1 cellular context compared by ENCODE assay signal in the genomic region with DNA sequence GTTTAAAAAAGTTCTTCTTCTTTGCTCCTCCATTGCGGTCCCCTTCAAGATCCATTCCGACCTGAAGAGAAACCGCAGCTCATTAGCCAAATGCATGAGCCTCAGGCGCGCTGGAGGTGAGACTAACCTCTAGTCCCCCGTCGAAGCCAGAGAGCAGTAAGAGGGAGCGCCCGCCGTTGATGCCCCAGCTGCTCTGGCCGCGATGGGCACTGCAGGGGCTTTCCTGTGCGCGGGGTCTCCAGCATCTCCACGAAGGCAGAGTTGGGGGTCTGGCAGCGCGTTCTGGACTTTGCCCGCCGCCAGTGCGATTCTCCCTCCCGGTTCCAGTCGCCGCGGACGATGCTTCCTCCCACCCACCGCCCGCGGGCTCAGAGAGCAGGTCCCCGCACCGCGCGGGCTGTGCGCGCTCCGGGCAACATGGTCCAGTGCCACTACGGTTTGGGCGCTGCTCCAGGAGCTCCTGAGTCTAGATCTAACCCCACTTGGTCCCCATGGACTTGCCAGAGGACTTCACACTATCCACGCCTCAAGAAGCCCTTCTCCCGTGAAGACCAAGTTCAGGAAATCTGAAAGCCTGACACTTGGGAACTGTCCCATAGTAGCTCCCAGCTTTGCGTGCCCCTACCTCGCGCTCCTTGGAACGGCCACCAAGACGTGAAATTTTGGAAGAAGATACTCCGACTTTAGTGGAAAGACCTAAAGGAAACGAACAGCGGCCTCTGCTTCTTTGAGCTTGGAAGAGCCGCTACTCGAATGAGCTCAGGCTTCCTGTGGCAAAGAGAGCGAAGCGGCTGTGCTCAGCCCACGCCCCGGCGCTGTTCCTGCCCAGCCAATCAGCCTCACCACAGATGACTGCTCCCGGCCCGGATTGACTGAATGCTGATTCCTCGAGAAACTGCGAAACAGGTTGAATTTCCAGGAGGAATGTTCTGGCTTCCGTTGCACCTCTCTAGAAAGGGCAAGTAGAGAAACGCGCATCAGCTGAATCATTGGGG.
TF ChIP-seq lines count a peak whose summit lies in the region.

A gene (minus strand): TSS at position 755 of the 995 bp plus-strand sequence. CDS start 700 bp downstream, at position 55.

TF ChIP-seq in HepG2, 621 proteins besides CTCF, POLR2A, EP300 and RAD21 (continued from another document and continues in another):
- TF ChIP-seq, protein P1, sequence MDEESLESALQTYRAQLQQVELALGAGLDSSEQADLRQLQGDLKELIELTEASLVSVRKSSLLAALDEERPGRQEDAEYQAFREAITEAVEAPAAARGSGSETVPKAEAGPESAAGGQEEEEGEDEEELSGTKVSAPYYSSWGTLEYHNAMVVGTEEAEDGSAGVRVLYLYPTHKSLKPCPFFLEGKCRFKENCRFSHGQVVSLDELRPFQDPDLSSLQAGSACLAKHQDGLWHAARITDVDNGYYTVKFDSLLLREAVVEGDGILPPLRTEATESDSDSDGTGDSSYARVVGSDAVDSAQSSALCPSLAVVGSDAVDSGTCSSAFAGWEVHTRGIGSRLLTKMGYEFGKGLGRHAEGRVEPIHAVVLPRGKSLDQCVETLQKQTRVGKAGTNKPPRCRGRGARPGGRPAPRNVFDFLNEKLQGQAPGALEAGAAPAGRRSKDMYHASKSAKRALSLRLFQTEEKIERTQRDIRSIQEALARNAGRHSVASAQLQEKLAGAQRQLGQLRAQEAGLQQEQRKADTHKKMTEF (CRISPR knock-in tag; IDR thresholded peaks at IDR 0.05), result peak; percentile 29; the same call in 1 of the 2 replicates
- TF ChIP-seq ZNF337 (CRISPR knock-in tag; IDR thresholded peaks at IDR 0.05; ENCODE audit: borderline replicate concordance, low read depth) (0 out of 2 replicates have a peak, but pooled peaks have one; percentile 29), RELA (CRISPR knock-in tag; IDR thresholded peaks at IDR 0.05) (no peak), SALL1 (CRISPR knock-in tag; IDR thresholded peaks at IDR 0.05) (peak; percentile 66), ZEB1 (IDR thresholded peaks at IDR 0.05; ENCODE audit: insufficient replicate concordance, low read depth) (no peak), ZNF33A (CRISPR knock-in tag; IDR thresholded peaks at IDR 0.05; ENCODE audit: borderline replicate concordance) (no peak), GPN1 (CRISPR knock-in tag; IDR thresholded peaks at IDR 0.05; ENCODE audit: borderline replicate concordance) (no peak), MZF1 (CRISPR knock-in tag; IDR thresholded peaks at IDR 0.05; ENCODE audit: borderline replicate concordance) (no peak), ZFP36L2 (CRISPR knock-in tag; IDR thresholded peaks at IDR 0.05) (no peak), KLF9 (CRISPR knock-in tag; IDR thresholded peaks at IDR 0.05; ENCODE audit: low read depth) (no peak), U2AF1 (optimal IDR thresholded peaks at IDR 0.05; ENCODE audit: low read depth, low read length) (no peak), GATAD2A (CRISPR knock-in tag; IDR thresholded peaks at IDR 0.05) (peak; percentile 10; the same call in 1 of the 2 replicates), PHB2 (IDR thresholded peaks at IDR 0.05; ENCODE audit: partially characterized antibody) (no peak), ATRX (CRISPR knock-in tag; IDR thresholded peaks at IDR 0.05; ENCODE audit: borderline replicate concordance) (no peak), ZMYM4 (CRISPR knock-in tag; IDR thresholded peaks at IDR 0.05) (peak; percentile 77), SNRNP70 (IDR thresholded peaks at IDR 0.05; ENCODE audit: low read depth, low read length) (no peak), ZNF891 (CRISPR knock-in tag; IDR thresholded peaks at IDR 0.05) (peak; percentile 73), HDAC2 (CRISPR knock-in tag; IDR thresholded peaks at IDR 0.05) (peak; percentile 27), ZNF350 (CRISPR knock-in tag; IDR thresholded peaks at IDR 0.05; ENCODE audit: borderline replicate concordance, low read depth) (peak; percentile 88; the same call in 1 of the 2 replicates), NFE2L2 (IDR thresholded peaks at IDR 0.05; ENCODE audit: low read length) (no peak), GTF2F1 (IDR thresholded peaks at IDR 0.05; ENCODE audit: low read length) (no peak), MED8 (CRISPR knock-in tag; IDR thresholded peaks at IDR 0.05; ENCODE audit: insufficient replicate concordance) (no peak)
- TF ChIP-seq, protein P2, sequence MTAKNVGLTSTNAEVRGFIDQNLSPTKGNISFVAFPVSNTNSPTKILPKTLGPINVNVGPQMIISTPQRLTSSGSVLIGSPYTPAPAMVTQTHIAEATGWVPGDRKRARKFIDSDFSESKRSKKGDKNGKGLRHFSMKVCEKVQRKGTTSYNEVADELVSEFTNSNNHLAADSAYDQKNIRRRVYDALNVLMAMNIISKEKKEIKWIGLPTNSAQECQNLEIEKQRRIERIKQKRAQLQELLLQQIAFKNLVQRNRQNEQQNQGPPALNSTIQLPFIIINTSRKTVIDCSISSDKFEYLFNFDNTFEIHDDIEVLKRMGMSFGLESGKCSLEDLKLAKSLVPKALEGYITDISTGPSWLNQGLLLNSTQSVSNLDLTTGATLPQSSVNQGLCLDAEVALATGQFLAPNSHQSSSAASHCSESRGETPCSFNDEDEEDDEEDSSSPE (CRISPR knock-in tag; IDR thresholded peaks at IDR 0.05), result 0 out of 2 replicates have a peak, but pooled peaks have one; percentile 22
- TF ChIP-seq, protein P3, sequence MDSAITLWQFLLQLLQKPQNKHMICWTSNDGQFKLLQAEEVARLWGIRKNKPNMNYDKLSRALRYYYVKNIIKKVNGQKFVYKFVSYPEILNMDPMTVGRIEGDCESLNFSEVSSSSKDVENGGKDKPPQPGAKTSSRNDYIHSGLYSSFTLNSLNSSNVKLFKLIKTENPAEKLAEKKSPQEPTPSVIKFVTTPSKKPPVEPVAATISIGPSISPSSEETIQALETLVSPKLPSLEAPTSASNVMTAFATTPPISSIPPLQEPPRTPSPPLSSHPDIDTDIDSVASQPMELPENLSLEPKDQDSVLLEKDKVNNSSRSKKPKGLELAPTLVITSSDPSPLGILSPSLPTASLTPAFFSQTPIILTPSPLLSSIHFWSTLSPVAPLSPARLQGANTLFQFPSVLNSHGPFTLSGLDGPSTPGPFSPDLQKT (CRISPR knock-in tag; IDR thresholded peaks at IDR 0.05; ENCODE audit: borderline replicate concordance), result no peak
- TF ChIP-seq, protein P4, sequence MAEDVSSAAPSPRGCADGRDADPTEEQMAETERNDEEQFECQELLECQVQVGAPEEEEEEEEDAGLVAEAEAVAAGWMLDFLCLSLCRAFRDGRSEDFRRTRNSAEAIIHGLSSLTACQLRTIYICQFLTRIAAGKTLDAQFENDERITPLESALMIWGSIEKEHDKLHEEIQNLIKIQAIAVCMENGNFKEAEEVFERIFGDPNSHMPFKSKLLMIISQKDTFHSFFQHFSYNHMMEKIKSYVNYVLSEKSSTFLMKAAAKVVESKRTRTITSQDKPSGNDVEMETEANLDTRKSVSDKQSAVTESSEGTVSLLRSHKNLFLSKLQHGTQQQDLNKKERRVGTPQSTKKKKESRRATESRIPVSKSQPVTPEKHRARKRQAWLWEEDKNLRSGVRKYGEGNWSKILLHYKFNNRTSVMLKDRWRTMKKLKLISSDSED (CRISPR knock-in tag; IDR thresholded peaks at IDR 0.05), result no peak
- TF ChIP-seq, protein P5, sequence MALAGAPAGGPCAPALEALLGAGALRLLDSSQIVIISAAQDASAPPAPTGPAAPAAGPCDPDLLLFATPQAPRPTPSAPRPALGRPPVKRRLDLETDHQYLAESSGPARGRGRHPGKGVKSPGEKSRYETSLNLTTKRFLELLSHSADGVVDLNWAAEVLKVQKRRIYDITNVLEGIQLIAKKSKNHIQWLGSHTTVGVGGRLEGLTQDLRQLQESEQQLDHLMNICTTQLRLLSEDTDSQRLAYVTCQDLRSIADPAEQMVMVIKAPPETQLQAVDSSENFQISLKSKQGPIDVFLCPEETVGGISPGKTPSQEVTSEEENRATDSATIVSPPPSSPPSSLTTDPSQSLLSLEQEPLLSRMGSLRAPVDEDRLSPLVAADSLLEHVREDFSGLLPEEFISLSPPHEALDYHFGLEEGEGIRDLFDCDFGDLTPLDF (CRISPR knock-in tag; IDR thresholded peaks at IDR 0.05), result no peak
- TF ChIP-seq, protein P6, sequence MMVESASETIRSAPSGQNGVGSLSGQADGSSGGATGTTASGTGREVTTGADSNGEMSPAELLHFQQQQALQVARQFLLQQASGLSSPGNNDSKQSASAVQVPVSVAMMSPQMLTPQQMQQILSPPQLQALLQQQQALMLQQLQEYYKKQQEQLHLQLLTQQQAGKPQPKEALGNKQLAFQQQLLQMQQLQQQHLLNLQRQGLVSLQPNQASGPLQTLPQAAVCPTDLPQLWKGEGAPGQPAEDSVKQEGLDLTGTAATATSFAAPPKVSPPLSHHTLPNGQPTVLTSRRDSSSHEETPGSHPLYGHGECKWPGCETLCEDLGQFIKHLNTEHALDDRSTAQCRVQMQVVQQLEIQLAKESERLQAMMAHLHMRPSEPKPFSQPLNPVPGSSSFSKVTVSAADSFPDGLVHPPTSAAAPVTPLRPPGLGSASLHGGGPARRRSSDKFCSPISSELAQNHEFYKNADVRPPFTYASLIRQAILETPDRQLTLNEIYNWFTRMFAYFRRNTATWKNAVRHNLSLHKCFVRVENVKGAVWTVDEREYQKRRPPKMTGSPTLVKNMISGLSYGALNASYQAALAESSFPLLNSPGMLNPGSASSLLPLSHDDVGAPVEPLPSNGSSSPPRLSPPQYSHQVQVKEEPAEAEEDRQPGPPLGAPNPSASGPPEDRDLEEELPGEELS (CRISPR knock-in tag; IDR thresholded peaks at IDR 0.05), result no peak
- TF ChIP-seq, protein P7, sequence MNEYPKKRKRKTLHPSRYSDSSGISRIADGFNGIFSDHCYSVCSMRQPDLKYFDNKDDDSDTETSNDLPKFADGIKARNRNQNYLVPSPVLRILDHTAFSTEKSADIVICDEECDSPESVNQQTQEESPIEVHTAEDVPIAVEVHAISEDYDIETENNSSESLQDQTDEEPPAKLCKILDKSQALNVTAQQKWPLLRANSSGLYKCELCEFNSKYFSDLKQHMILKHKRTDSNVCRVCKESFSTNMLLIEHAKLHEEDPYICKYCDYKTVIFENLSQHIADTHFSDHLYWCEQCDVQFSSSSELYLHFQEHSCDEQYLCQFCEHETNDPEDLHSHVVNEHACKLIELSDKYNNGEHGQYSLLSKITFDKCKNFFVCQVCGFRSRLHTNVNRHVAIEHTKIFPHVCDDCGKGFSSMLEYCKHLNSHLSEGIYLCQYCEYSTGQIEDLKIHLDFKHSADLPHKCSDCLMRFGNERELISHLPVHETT (CRISPR knock-in tag; conservative IDR thresholded peaks at IDR 0.05), result no peak
- TF ChIP-seq, protein P8, sequence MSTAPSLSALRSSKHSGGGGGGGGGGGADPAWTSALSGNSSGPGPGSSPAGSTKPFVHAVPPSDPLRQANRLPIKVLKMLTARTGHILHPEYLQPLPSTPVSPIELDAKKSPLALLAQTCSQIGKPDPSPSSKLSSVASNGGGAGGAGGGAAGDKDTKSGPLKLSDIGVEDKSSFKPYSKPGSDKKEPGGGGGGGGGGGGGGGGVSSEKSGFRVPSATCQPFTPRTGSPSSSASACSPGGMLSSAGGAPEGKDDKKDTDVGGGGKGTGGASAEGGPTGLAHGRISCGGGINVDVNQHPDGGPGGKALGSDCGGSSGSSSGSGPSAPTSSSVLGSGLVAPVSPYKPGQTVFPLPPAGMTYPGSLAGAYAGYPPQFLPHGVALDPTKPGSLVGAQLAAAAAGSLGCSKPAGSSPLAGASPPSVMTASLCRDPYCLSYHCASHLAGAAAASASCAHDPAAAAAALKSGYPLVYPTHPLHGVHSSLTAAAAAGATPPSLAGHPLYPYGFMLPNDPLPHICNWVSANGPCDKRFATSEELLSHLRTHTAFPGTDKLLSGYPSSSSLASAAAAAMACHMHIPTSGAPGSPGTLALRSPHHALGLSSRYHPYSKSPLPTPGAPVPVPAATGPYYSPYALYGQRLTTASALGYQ (CRISPR knock-in tag; IDR thresholded peaks at IDR 0.05), result no peak
- TF ChIP-seq, protein P9, sequence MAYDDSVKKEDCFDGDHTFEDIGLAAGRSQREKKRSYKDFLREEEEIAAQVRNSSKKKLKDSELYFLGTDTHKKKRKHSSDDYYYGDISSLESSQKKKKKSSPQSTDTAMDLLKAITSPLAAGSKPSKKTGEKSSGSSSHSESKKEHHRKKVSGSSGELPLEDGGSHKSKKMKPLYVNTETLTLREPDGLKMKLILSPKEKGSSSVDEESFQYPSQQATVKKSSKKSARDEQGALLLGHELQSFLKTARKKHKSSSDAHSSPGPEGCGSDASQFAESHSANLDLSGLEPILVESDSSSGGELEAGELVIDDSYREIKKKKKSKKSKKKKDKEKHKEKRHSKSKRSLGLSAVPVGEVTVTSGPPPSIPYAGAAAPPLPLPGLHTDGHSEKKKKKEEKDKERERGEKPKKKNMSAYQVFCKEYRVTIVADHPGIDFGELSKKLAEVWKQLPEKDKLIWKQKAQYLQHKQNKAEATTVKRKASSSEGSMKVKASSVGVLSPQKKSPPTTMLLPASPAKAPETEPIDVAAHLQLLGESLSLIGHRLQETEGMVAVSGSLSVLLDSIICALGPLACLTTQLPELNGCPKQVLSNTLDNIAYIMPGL (CRISPR knock-in tag; IDR thresholded peaks at IDR 0.05; ENCODE audit: borderline replicate concordance in 1 of 2, low read depth in 1 of 2), result peak in 1 of 2 experiments; percentile 63; a peak in 3 of 4 replicates
- TF ChIP-seq, protein P10, sequence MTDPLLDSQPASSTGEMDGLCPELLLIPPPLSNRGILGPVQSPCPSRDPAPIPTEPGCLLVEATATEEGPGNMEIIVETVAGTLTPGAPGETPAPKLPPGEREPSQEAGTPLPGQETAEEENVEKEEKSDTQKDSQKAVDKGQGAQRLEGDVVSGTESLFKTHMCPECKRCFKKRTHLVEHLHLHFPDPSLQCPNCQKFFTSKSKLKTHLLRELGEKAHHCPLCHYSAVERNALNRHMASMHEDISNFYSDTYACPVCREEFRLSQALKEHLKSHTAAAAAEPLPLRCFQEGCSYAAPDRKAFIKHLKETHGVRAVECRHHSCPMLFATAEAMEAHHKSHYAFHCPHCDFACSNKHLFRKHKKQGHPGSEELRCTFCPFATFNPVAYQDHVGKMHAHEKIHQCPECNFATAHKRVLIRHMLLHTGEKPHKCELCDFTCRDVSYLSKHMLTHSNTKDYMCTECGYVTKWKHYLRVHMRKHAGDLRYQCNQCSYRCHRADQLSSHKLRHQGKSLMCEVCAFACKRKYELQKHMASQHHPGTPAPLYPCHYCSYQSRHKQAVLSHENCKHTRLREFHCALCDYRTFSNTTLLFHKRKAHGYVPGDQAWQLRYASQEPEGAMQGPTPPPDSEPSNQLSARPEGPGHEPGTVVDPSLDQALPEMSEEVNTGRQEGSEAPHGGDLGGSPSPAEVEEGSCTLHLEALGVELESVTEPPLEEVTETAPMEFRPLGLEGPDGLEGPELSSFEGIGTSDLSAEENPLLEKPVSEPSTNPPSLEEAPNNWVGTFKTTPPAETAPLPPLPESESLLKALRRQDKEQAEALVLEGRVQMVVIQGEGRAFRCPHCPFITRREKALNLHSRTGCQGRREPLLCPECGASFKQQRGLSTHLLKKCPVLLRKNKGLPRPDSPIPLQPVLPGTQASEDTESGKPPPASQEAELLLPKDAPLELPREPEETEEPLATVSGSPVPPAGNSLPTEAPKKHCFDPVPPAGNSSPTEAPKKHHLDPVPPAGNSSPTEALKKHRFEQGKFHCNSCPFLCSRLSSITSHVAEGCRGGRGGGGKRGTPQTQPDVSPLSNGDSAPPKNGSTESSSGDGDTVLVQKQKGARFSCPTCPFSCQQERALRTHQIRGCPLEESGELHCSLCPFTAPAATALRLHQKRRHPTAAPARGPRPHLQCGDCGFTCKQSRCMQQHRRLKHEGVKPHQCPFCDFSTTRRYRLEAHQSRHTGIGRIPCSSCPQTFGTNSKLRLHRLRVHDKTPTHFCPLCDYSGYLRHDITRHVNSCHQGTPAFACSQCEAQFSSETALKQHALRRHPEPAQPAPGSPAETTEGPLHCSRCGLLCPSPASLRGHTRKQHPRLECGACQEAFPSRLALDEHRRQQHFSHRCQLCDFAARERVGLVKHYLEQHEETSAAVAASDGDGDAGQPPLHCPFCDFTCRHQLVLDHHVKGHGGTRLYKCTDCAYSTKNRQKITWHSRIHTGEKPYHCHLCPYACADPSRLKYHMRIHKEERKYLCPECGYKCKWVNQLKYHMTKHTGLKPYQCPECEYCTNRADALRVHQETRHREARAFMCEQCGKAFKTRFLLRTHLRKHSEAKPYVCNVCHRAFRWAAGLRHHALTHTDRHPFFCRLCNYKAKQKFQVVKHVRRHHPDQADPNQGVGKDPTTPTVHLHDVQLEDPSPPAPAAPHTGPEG (CRISPR knock-in tag; IDR thresholded peaks at IDR 0.05), result no peak
